ENCODE assay signal across 12 cellular contexts in genomic region chr20:62333820-62334595, GRCh38. TPM values are rescaled to one million over a fixed set of nuclear protein-coding genes. Genes with fewer than 3 reads are reported as not detected.
DNase-seq lines count a peak whose midpoint lies in the region; ATAC-seq and TF ChIP-seq lines count a peak whose summit lies in the region.
"Had no signal": no experiment of that assay in that cellular context is flagged by ENCODE, and none has a peak within 500 bp of the region (broad histone marks: within the 10 kb centered on the region; RNA-seq: fewer than 3 reads in every experiment).

No MANE protein-coding gene starts in this region.

- H3K4me1 Mint-ChIP-seq in activated CD4-positive, alpha-beta T cell treated with anti-CD3 and anti-CD28 coated beads, Interleukin-2, amount 10 ng/mL, durations not matched to agents 24 days and 14 days, result no peaks in the 10 kb centered on the region
- H3K4me1 Mint-ChIP-seq: H9 had no signal

- no peaks in the 10 kb centered on the region for H3K27me3 ChIP-seq in right cardiac atrium (ENCODE audit: control insufficient read depth, insufficient read depth)
- H3K27me3 ChIP-seq in left ventricle myocardium inferior (ENCODE audit: low read depth), result no peaks in the 10 kb centered on the region
- no peaks in the 10 kb centered on the region for H3K27me3 ChIP-seq in Panc1 (ENCODE audit: control insufficient read depth, insufficient read depth, low read length)
- peaks cover 0 to 2% (median 0%) of the 10 kb centered on the region in 3 experiments for H3K27me3 ChIP-seq in neuronal stem cell (ENCODE audit: control insufficient read depth in 3 of 3, insufficient read depth in 3 of 3, low read depth in 1 of 3, low read length in 3 of 3)

- H2BK120ac ChIP-seq in neuronal stem cell (ENCODE audit: low read depth, low read length), result no peak overlapping the region

- H3K4me1 ChIP-seq in right cardiac atrium (ENCODE audit: control insufficient read depth, insufficient read depth, low read length) (no peaks in the 10 kb centered on the region), left ventricle myocardium inferior (no peaks in the 10 kb centered on the region), HEK293 (ENCODE audit: control insufficient read depth, insufficient read depth, low read length) (no peaks in the 10 kb centered on the region), Panc1 (ENCODE audit: control insufficient read depth, insufficient read depth, low read length) (no peaks in the 10 kb centered on the region), neuronal stem cell (ENCODE audit: control insufficient read depth in 2 of 2, insufficient read depth in 1 of 2, low read depth in 1 of 2, low read length in 2 of 2) (peaks cover 0 to 3% of the 10 kb centered on the region in 2 donors)

- H3K23ac ChIP-seq in neuronal stem cell (ENCODE audit: low read depth, low read length, poor library complexity), result peak overlapping the region; percentile 65

- H3K4me3 ChIP-seq in right cardiac atrium (ENCODE audit: low read length) (no peak overlapping the region), left ventricle myocardium inferior (no peak overlapping the region), HEK293 (ENCODE audit: low read depth, low read length) (no peak overlapping the region), Panc1 (ENCODE audit: low read depth in 2 of 2, low read length in 2 of 2) (no peak overlapping the region), neuronal stem cell (ENCODE audit: low read length in 2 of 2) (peak overlapping the region in 1 of 2 donors; percentile 4)
- H3K4me3 ChIP-seq: BLaER1 treated with 17β-estradiol and CSF1 and Interleukin-3, amounts not matched to agents 10 nM and 100 nM had no signal

- no peaks in the 10 kb centered on the region for H3K36me3 Mint-ChIP-seq in activated CD4-positive, alpha-beta T cell treated with anti-CD3 and anti-CD28 coated beads, Interleukin-2, amount 10 ng/mL, durations not matched to agents 24 days and 14 days (ENCODE audit: low read depth)
- H3K36me3 Mint-ChIP-seq: CD8-positive, alpha-beta T cell; IgD-negative memory B cell had no signal

- no peak overlapping the region for H2BK5ac ChIP-seq in neuronal stem cell (ENCODE audit: low read length)

- in situ Hi-C loops in Panc1 (cut with HindIII; ENCODE audit: low pct_unique_long_range_greater_than_20kb, low sequenced_read_pairs), result no loop called here

- BruUV-seq in Panc1 (replicated peaks; lab: Mats Ljungman, UMichigan), result no TSS peak

- no peaks in the 10 kb centered on the region for H3K9me3 Mint-ChIP-seq in activated CD4-positive, alpha-beta T cell treated with anti-CD3 and anti-CD28 coated beads, Interleukin-2, amount 10 ng/mL, durations not matched to agents 24 days and 14 days
- H3K9me3 Mint-ChIP-seq: CD8-positive, alpha-beta T cell; H9 had no signal

- DNase-seq in right cardiac atrium, result peak in 2 of 3 donors; percentile 15 to 41
- no peak for DNase-seq in left ventricle myocardium inferior
- DNase-seq in Panc1 (ENCODE audit: low read depth, low spot score), result no peak
- DNase-seq in neuronal stem cell (ENCODE audit: low spot score), result no peak
- DNase-seq in NCI-H1048 (lab: John Stamatoyannopoulos, UW), result no peak
- no peak for DNase-seq in activated CD4-positive, alpha-beta T cell treated with anti-CD3 and anti-CD28 coated beads, Interleukin-2, amount 10 ng/mL, durations not matched to agents 24 days and 14 days
- DNase-seq: H9 had no signal

- no peak overlapping the region for H2AK5ac ChIP-seq in neuronal stem cell (ENCODE audit: low read depth, low read length)

- peak overlapping the region; percentile 17 for H4K8ac ChIP-seq in neuronal stem cell (ENCODE audit: low read depth, low read length)

- no peak overlapping the region for H2BK12ac ChIP-seq in neuronal stem cell (ENCODE audit: low read length)

- CTCF ChIA-PET in HEK293 (lab: Yijun Ruan, JAX) (no interaction called here), Panc1 (lab: Charles Lee) (no interaction called here)

- no peak overlapping the region for H3K4ac ChIP-seq in neuronal stem cell (ENCODE audit: low read length)

- H3K79me1 ChIP-seq in neuronal stem cell (ENCODE audit: low read depth, low read length), result peaks cover 13% of the 10 kb centered on the region

- no peak for ATAC-seq in right cardiac atrium
- 0 out of 2 replicates have a peak, but pooled peaks have one; percentile 4 for ATAC-seq in Panc1
- ATAC-seq: CD8-positive, alpha-beta T cell had no signal

- 85% methylated on average over 37 of the region's 37 CpGs for WGBS in right cardiac atrium
- no CpG with 5 or more reads among the region's 37 CpGs for WGBS in neuronal stem cell (ENCODE audit: extremely low coverage in 2 of 2, insufficient read length in 2 of 2, insufficient replicate concordance in 1 of 2), 2 donors

- H3K36me3 ChIP-seq in left ventricle myocardium inferior (peaks cover 86% of the 10 kb centered on the region), HEK293 (ENCODE audit: control insufficient read depth in 2 of 2, insufficient read depth in 1 of 2, low read length in 2 of 2) (peaks cover 0 to 79% of the 10 kb centered on the region in 2 experiments; a peak in 2 of 3 replicates), Panc1 (ENCODE audit: control insufficient read depth, insufficient read depth, low read length) (peaks cover 8% of the 10 kb centered on the region), neuronal stem cell (replicated peaks in 1 of 2; ENCODE audit: control insufficient read depth in 2 of 2, insufficient read depth in 2 of 2, low read length in 2 of 2) (peaks cover 53 to 61% of the 10 kb centered on the region in 2 donors)

- H3K4me3 Mint-ChIP-seq in activated CD4-positive, alpha-beta T cell treated with anti-CD3 and anti-CD28 coated beads, Interleukin-2, amount 10 ng/mL, durations not matched to agents 24 days and 14 days, result no peak overlapping the region
- H3K4me3 Mint-ChIP-seq: B cell; CD8-positive, alpha-beta T cell; H9; IgD-negative memory B cell had no signal

- POLR2A ChIA-PET in HEK293 (lab: Yijun Ruan, JAX) (no interaction called here), Panc1 (lab: Charles Lee) (no interaction called here)

- H3K9me3 ChIP-seq in right cardiac atrium (ENCODE audit: control insufficient read depth, low read length) (no peaks in the 10 kb centered on the region), left ventricle myocardium inferior (replicated peaks) (no peaks in the 10 kb centered on the region), HEK293 (ENCODE audit: control insufficient read depth, insufficient read depth, low read depth, low read length) (no peaks in the 10 kb centered on the region), Panc1 (ENCODE audit: control insufficient read depth, insufficient read depth, low read depth, low read length) (no peaks in the 10 kb centered on the region), neuronal stem cell (replicated peaks in 1 of 2; ENCODE audit: control insufficient read depth in 2 of 2, insufficient read depth in 1 of 2, low read depth in 1 of 2, low read length in 2 of 2) (peaks cover 0 to 5% of the 10 kb centered on the region in 2 donors)
- H3K9me3 ChIP-seq: BLaER1 treated with 17β-estradiol and CSF1 and Interleukin-3, amounts not matched to agents 10 nM and 100 nM had no signal

- no peak overlapping the region for H2AFZ ChIP-seq in neuronal stem cell (ENCODE audit: low read length)

- H3K27ac ChIP-seq in right cardiac atrium (ENCODE audit: low read length) (no peak overlapping the region), left ventricle myocardium inferior (replicated peaks) (no peak overlapping the region), HEK293 (ENCODE audit: extremely low read depth, low read depth, low read length) (no peak overlapping the region), Panc1 (ENCODE audit: low read length) (no peak overlapping the region), neuronal stem cell (replicated peaks; ENCODE audit: low read length) (no peak overlapping the region)
- H3K27ac ChIP-seq: BLaER1 treated with 17β-estradiol and CSF1 and Interleukin-3, amounts not matched to agents 10 nM and 100 nM had no signal

- no peak overlapping the region for H3K4me2 ChIP-seq in neuronal stem cell (ENCODE audit: insufficient read depth, low read length, poor library complexity, severe bottlenecking)

- TF ChIP-seq CTCF in left ventricle myocardium inferior (IDR thresholded peaks at IDR 0.05; ENCODE audit: borderline replicate concordance) (no peak), HEK293 (tag by site-specific recombination; IDR thresholded peaks at IDR 0.05) (no peak), Panc1 (IDR thresholded peaks at IDR 0.05) (no peak)

- H2BK15ac ChIP-seq in neuronal stem cell (ENCODE audit: low read length), result no peak overlapping the region

- no peak overlapping the region for H3K14ac ChIP-seq in neuronal stem cell (ENCODE audit: low read length)

- intact Hi-C loops in right cardiac atrium (cut with DNase I) (no loop called here), left ventricle myocardium inferior (cut with micrococcal nuclease) (no loop called here), Panc1 (cut with micrococcal nuclease; ENCODE audit: unreplicated experiment) (no loop called here)
- intact Hi-C loops in activated CD4-positive, alpha-beta T cell treated with anti-CD3 and anti-CD28 coated beads, Interleukin-2, amount 10 ng/mL, durations not matched to agents 24 days and 14 days (cut with micrococcal nuclease), result no loop called here

- H3K9ac ChIP-seq in neuronal stem cell (ENCODE audit: low read depth, low read length, poor library complexity), result no peak overlapping the region

- no peaks in the 10 kb centered on the region for H3K27me3 Mint-ChIP-seq in activated CD4-positive, alpha-beta T cell treated with anti-CD3 and anti-CD28 coated beads, Interleukin-2, amount 10 ng/mL, durations not matched to agents 24 days and 14 days
- H3K27me3 Mint-ChIP-seq: B cell had no signal

- H3K27ac Mint-ChIP-seq in activated CD4-positive, alpha-beta T cell treated with anti-CD3 and anti-CD28 coated beads, Interleukin-2, amount 10 ng/mL, durations not matched to agents 24 days and 14 days, result no peak overlapping the region
- H3K27ac Mint-ChIP-seq: B cell; CD8-positive, alpha-beta T cell; H9; IgD-negative memory B cell had no signal

- no peak overlapping the region for H3K18ac ChIP-seq in neuronal stem cell (ENCODE audit: low read length)

- no peak overlapping the region for H4K91ac ChIP-seq in neuronal stem cell (ENCODE audit: low read depth, low read length, poor library complexity)

RNA-seq across cellular contexts. Expression of gene ADRM1, which starts 31.2 kb away (rescaled TPM):
- 10 to 100 TPM; 65.0 to 80.9 (median 73.4) TPM for total RNA-seq in right cardiac atrium
- polyA plus RNA-seq in right cardiac atrium, result 87.5 TPM
- total RNA-seq in left ventricle myocardium inferior, result 70.5 TPM
- 194 TPM for total RNA-seq in Panc1 (2021; ENCODE audit: unreplicated experiment)
- 315 TPM for polyA plus RNA-seq in Panc1 (2012; ENCODE audit: insufficient read length)
- 69.1 TPM for polyA plus RNA-seq in neuronal stem cell (2013, experiment 1 of 2)
- 69.0 TPM for polyA plus RNA-seq in neuronal stem cell (2013, experiment 2 of 2)
- total RNA-seq in activated CD4-positive, alpha-beta T cell treated with anti-CD3 and anti-CD28 coated beads, Interleukin-2, amount 10 ng/mL, durations not matched to agents 24 days and 14 days, result 179 and 183 TPM in 2 replicates

RNA-seq across cellular contexts. Expression of gene LAMA5, which starts 33.1 kb away (rescaled TPM):
- total RNA-seq in right cardiac atrium (10 to 100 TPM; 77.4 to 97.9 (median 86.8) TPM), left ventricle myocardium inferior (70.9 TPM), Panc1 (2021; ENCODE audit: unreplicated experiment) (497 TPM)
- 93.7 TPM for polyA plus RNA-seq in right cardiac atrium
- polyA plus RNA-seq in Panc1 (2012; ENCODE audit: insufficient read length), result 508 TPM
- polyA plus RNA-seq in neuronal stem cell (2013, experiment 1 of 2), result 59.5 TPM
- 57.4 TPM for polyA plus RNA-seq in neuronal stem cell (2013, experiment 2 of 2)
- total RNA-seq in activated CD4-positive, alpha-beta T cell treated with anti-CD3 and anti-CD28 coated beads, Interleukin-2, amount 10 ng/mL, durations not matched to agents 24 days and 14 days, result 2.0 and 2.1 TPM in 2 replicates

RNA-seq across cellular contexts. Expression of gene RPS21, which starts 52.9 kb away (rescaled TPM):
- 100 to 1,000 TPM; 703 to 815 (median 736) TPM for total RNA-seq in right cardiac atrium
- 2,060 TPM for polyA plus RNA-seq in right cardiac atrium
- total RNA-seq in left ventricle myocardium inferior, result 661 TPM
- 1,761 TPM for total RNA-seq in Panc1 (2021; ENCODE audit: unreplicated experiment)
- polyA plus RNA-seq in Panc1 (2012; ENCODE audit: insufficient read length), result 4,052 TPM
- polyA plus RNA-seq in neuronal stem cell (2013, experiment 1 of 2), result 3,158 TPM
- 3,117 TPM for polyA plus RNA-seq in neuronal stem cell (2013, experiment 2 of 2)
- total RNA-seq in activated CD4-positive, alpha-beta T cell treated with anti-CD3 and anti-CD28 coated beads, Interleukin-2, amount 10 ng/mL, durations not matched to agents 24 days and 14 days, result 2,091 and 2,109 TPM in 2 replicates

Comparison
In these comparisons a context has a peak if more than half of its experiments do, and no peak if none do; other contexts are left out.
1. DNase-seq: peak in right cardiac atrium (2 of 3); none in left ventricle myocardium inferior (single experiment), Panc1 (single experiment), neuronal stem cell (single experiment), NCI-H1048 (single experiment) and activated CD4-positive, alpha-beta T cell treated with anti-CD3 and anti-CD28 coated beads, Interleukin-2, amount 10 ng/mL, durations not matched to agents 24 days and 14 days (single experiment).
2. RNA of gene LAMA5, which starts 33.1 kb away (total RNA-seq): 497 TPM in Panc1 (single experiment), 77.4 to 97.9 TPM in right cardiac atrium and 70.9 TPM in left ventricle myocardium inferior (single experiment); 2.0 to 2.1 TPM in activated CD4-positive, alpha-beta T cell treated with anti-CD3 and anti-CD28 coated beads, Interleukin-2, amount 10 ng/mL, durations not matched to agents 24 days and 14 days; every median in the first group is over 10 times any median in the second.